ENCODE assay signal across 9 cellular contexts in genomic region chr3:134462236-134463059, GRCh38. TPM values are rescaled to one million over a fixed set of nuclear protein-coding genes. Genes with fewer than 3 reads are reported as not detected.
DNase-seq lines count a peak whose midpoint lies in the region; ATAC-seq, FAIRE-seq and TF ChIP-seq lines count a peak whose summit lies in the region.
"Had no signal": no experiment of that assay in that cellular context is flagged by ENCODE, and none has a peak within 500 bp of the region (broad histone marks: within the 10 kb centered on the region; RNA-seq: fewer than 3 reads in every experiment).

No MANE protein-coding gene starts in this region.

- H3K36me3 ChIP-seq in ascending aorta = no peaks in the 10 kb centered on the region

- H3K4me1 ChIP-seq in ascending aorta = peaks cover 17 to 46% of the 10 kb centered on the region in 2 donors

- FAIRE-seq in frontal cortex (lab: Jason Lieb, UNC) = no peak

- H3K27ac ChIP-seq in ascending aorta = peak overlapping the region; percentile 80 to 83

- H3K4me3 ChIP-seq in ascending aorta = peak overlapping the region in 1 of 2 donors; percentile 20

- peak; percentile 97 for DNase-seq in EH (ENCODE audit: low read depth)
- no peak for DNase-seq in ascending aorta (ENCODE audit: low spot score in 2 of 2)
- no peak for DNase-seq in left ventricle myocardium superior
- DNase-seq in sciatic nerve (ENCODE audit: low spot score) = no peak
- no peak for DNase-seq in frontal cortex (ENCODE audit: low spot score in 2 of 2)
- DNase-seq in NCI-H1048 (lab: John Stamatoyannopoulos, UW) = no peak
- DNase-seq in DMS 273 (lab: John Stamatoyannopoulos, UW; ENCODE audit: unreplicated experiment) = no peak
- DNase-seq: stimulated activated naive CD8-positive, alpha-beta T cell treated with anti-CD3 and anti-CD28 coated beads, Interleukin-15, amount 100 ng/mL, for 72 hours had no signal

- TF ChIP-seq CTCF in ascending aorta (IDR thresholded peaks at IDR 0.05) = no peak

- ATAC-seq in left ventricle myocardium superior = peak; percentile 22
- ATAC-seq in sciatic nerve = peak; percentile 48
- ATAC-seq in GM21390 (IDR thresholded peaks at IDR 0.05; ENCODE audit: unreplicated experiment) = no peak
- ATAC-seq: stimulated activated naive CD8-positive, alpha-beta T cell treated with anti-CD3 and anti-CD28 coated beads, Interleukin-15, amount 100 ng/mL, for 72 hours had no signal

- H3K9me3 ChIP-seq in ascending aorta = no peaks in the 10 kb centered on the region

- intact Hi-C loops in ascending aorta (cut with DNase I) = loop anchor here (1.0 kb wide), 1 partner anchor 68 kb away; no protein-coding TSS in a partner anchor
- intact Hi-C loops in left ventricle myocardium superior (cut with micrococcal nuclease) = no loop called here
- intact Hi-C loops in sciatic nerve (cut with DNase I) = no loop called here

- H3K27me3 ChIP-seq in ascending aorta = no peaks in the 10 kb centered on the region

RNA-seq across cellular contexts. Expression of gene ANAPC13, which starts 23.3 kb away (rescaled TPM):
- total RNA-seq in ascending aorta (17.0 TPM), left ventricle myocardium superior (75.6 TPM), sciatic nerve (39.1 TPM), frontal cortex (41.6 TPM)

RNA-seq across cellular contexts. Expression of gene CEP63, which starts 23.4 kb away (rescaled TPM):
- total RNA-seq in ascending aorta (5.3 TPM), left ventricle myocardium superior (35.1 TPM), sciatic nerve (31.3 TPM), frontal cortex (22.4 TPM)
